Comparison of ENCODE assay signal across 8 cellular contexts in the genomic region with DNA sequence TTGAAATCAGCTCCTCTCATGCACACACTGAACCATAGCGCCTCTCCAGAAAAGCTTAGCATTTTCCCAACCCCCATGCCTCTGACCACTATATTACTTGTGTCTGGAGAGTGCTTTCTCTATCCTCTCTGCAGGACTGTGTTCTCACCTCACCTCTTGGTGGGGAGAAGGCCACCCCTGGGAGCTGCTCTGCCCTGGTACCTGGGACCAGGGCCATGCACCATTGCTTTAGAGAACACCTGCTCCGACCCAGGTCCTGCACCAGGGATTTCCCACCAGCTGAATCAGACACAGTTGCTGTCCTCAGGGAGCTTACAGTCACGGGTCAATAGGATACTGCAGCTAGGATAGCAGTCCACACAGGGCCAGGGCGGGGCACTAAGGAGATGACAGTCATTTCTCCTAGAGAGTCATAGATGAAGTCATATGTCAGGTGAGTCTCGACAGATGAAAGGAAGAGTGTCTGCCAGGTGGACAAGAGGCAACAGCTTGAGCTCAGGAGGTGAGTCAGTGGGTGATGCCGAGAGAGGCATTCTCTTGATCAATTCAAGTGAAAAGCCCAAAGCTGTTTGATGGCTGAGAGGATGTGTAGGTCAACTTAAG. TPM values are rescaled to one million over a fixed set of nuclear protein-coding genes. Genes with fewer than 3 reads are reported as not detected.
A peak's percentile ranks its signal among the peaks of the same experiment; 100 is the strongest.
DNase-seq lines count a peak whose midpoint lies in the region; ATAC-seq, FAIRE-seq and TF ChIP-seq lines count a peak whose summit lies in the region.

No MANE protein-coding gene starts in this region.

- peak overlapping the region in 8 of 9 donors; percentile 22 to 97 (median 76) for H3K27ac Mint-ChIP-seq in naive thymus-derived CD4-positive, alpha-beta T cell

- peak overlapping the region; percentile 88 to 99 (median 96) for H3K4me3 Mint-ChIP-seq in naive thymus-derived CD4-positive, alpha-beta T cell

- POLR2A ChIA-PET in naive thymus-derived CD4-positive, alpha-beta T cell (lab: Charles Lee) = interaction anchor here (1.0 kb wide), 2 partner anchors 62 to 145 kb away, joined by 5 to 8 read pairs; no protein-coding TSS in a partner anchor

- no peak for TF ChIP-seq CTCF in kidney (IDR thresholded peaks at IDR 0.05; ENCODE audit: borderline replicate concordance, extremely low read depth, insufficient read depth)

- CTCF ChIA-PET in naive thymus-derived CD4-positive, alpha-beta T cell (lab: Charles Lee) = interaction anchor here (0.7 to 2.1 kb wide), 4 partner anchors 16 to 68 kb away, joined by 3 to 20 read pairs (median 7); no protein-coding TSS in a partner anchor

- H3K27me3 ChIP-seq in naive thymus-derived CD4-positive, alpha-beta T cell (ENCODE audit: control insufficient read depth in 2 of 2, insufficient read depth in 2 of 2, low read length in 2 of 2) = no peaks in the 10 kb centered on the region

- no peak for FAIRE-seq in kidney (lab: Jason Lieb, UNC)

- peaks cover 22 to 43% (median 40%) of the 10 kb centered on the region in 7 donors for H3K4me1 Mint-ChIP-seq in naive thymus-derived CD4-positive, alpha-beta T cell

- peaks cover 0 to 4% (median 0%) of the 10 kb centered on the region in 3 experiments for H3K36me3 ChIP-seq in naive thymus-derived CD4-positive, alpha-beta T cell (ENCODE audit: control insufficient read depth in 2 of 3, insufficient read depth in 3 of 3, low read length in 3 of 3)
- no peaks in the 10 kb centered on the region for H3K36me3 ChIP-seq in kidney (ENCODE audit: control insufficient read depth in 1 of 2, insufficient read depth in 2 of 2, low read length in 2 of 2)

- DNase-seq in ELF-1 (ENCODE audit: low read depth, low spot score) (peak; percentile 14), NCI-H446 treated with DMSO at 0.1 percent for 48 hours (lab: John Stamatoyannopoulos, UW) (no peak), SHP77 (lab: John Stamatoyannopoulos, UW) (no peak), iPS-NIHi7 (ENCODE audit: extremely low spot score) (no peak), kidney (no peak)
- peak; percentile 54 for DNase-seq in activated CD8-positive, alpha-beta memory T cell treated with anti-CD3 and anti-CD28 coated beads, Interleukin-2, amount 50 U/mL, for 48 hours
- DNase-seq in naive thymus-derived CD4-positive, alpha-beta T cell = peak in 2 of 9 donors; percentile 20 to 23

- peaks cover 10 to 26% of the 10 kb centered on the region in 2 donors for H3K4me1 ChIP-seq in naive thymus-derived CD4-positive, alpha-beta T cell (ENCODE audit: control insufficient read depth in 2 of 2, insufficient read depth in 2 of 2, low read length in 2 of 2)
- peaks cover 5% of the 10 kb centered on the region in 2 donors for H3K4me1 ChIP-seq in kidney (ENCODE audit: control insufficient read depth in 1 of 2, insufficient read depth in 1 of 2, low read depth in 1 of 2, low read length in 2 of 2)

- no peak overlapping the region for H3K9ac ChIP-seq in kidney (ENCODE audit: low read length in 2 of 2)

- H3K4me3 ChIP-seq in naive thymus-derived CD4-positive, alpha-beta T cell (ENCODE audit: low read length) = no peak overlapping the region
- H3K4me3 ChIP-seq in kidney (ENCODE audit: low read length in 2 of 2) = no peak overlapping the region

- H3K27me3 Mint-ChIP-seq in naive thymus-derived CD4-positive, alpha-beta T cell = peaks cover 0 to 15% (median 8%) of the 10 kb centered on the region in 5 donors

- H3K9me3 ChIP-seq in naive thymus-derived CD4-positive, alpha-beta T cell (ENCODE audit: control insufficient read depth in 2 of 3, low read length in 3 of 3) = peaks cover 0 to 6% (median 0%) of the 10 kb centered on the region in 3 experiments
- peaks cover 0 to 3% of the 10 kb centered on the region in 2 donors for H3K9me3 ChIP-seq in kidney (ENCODE audit: control insufficient read depth in 1 of 2, low read length in 2 of 2)

- intact Hi-C loops in naive thymus-derived CD4-positive, alpha-beta T cell (cut with micrococcal nuclease) = loop anchor here (1.0 to 2.0 kb wide), 11 partner anchors 25 to 1785 kb away; a partner anchor contains a TSS
- intact Hi-C loops in kidney (cut with DNase I) = loop anchor here (10.0 kb wide), 1 partner anchor 59 kb away; no protein-coding TSS in a partner anchor

- H3K9me3 Mint-ChIP-seq in naive thymus-derived CD4-positive, alpha-beta T cell = peaks cover 0 to 13% (median 4%) of the 10 kb centered on the region in 11 donors

- H3K27ac ChIP-seq in naive thymus-derived CD4-positive, alpha-beta T cell (ENCODE audit: low read depth, low read length) = no peak overlapping the region
- H3K27ac ChIP-seq in kidney (ENCODE audit: low read depth in 2 of 2, low read length in 2 of 2) = no peak overlapping the region

- peak; percentile 1 for ATAC-seq in HG02884 (IDR thresholded peaks at IDR 0.05; ENCODE audit: unreplicated experiment)
- ATAC-seq in naive thymus-derived CD4-positive, alpha-beta T cell = no peak

- H3K36me3 Mint-ChIP-seq in naive thymus-derived CD4-positive, alpha-beta T cell = peaks cover 0 to 4% (median 0%) of the 10 kb centered on the region in 5 donors

RNA-seq across cellular contexts. Expression of a gene that starts 0.6 kb away (rescaled TPM):
- total RNA-seq in naive thymus-derived CD4-positive, alpha-beta T cell = 10 to 100 TPM; 13.2 to 29.1 (median 25.9) TPM
- polyA plus RNA-seq in naive thymus-derived CD4-positive, alpha-beta T cell = 1 to 10 TPM; 2.2 to 5.5 TPM
- total RNA-seq in kidney = 24.8 TPM
- polyA plus RNA-seq in kidney (ENCODE audit: insufficient read depth, low read depth, low replicate concordance) = 3.3 TPM

Comparison
In these comparisons a context has a peak if more than half of its experiments do, and no peak if none do; other contexts are left out.
1. DNase-seq: peak in ELF-1 (single experiment) and activated CD8-positive, alpha-beta memory T cell treated with anti-CD3 and anti-CD28 coated beads, Interleukin-2, amount 50 U/mL, for 48 hours (single experiment); none in NCI-H446 treated with DMSO at 0.1 percent for 48 hours (single experiment), SHP77 (0 of 2), iPS-NIHi7 (single experiment) and kidney (single experiment).